ENCODE assay signal across 29 cellular contexts in genomic region chr9:134173127-134174072, GRCh38. TPM values are rescaled to one million over a fixed set of nuclear protein-coding genes. Genes with fewer than 3 reads are reported as not detected.
A peak's percentile ranks its signal among the peaks of the same experiment; 100 is the strongest.
DNase-seq lines count a peak whose midpoint lies in the region; ATAC-seq and TF ChIP-seq lines count a peak whose summit lies in the region.
"Had no signal": no experiment of that assay in that cellular context is flagged by ENCODE, and none has a peak within 500 bp of the region (broad histone marks: within the 10 kb centered on the region; RNA-seq: fewer than 3 reads in every experiment).

No MANE protein-coding gene starts in this region.

- DNase-seq in NB4 (ENCODE audit: low read depth) (peak; percentile 28), adipocyte (ENCODE audit: low read depth) (no peak), naive B cell (no peak), spleen (peak; percentile 69), retina (no peak), NOMO-1 treated with dmso at 0.1 percent for 144 hours (lab: John Stamatoyannopoulos, UW; ENCODE audit: unreplicated experiment) (no peak), MCF 10A (ENCODE audit: unreplicated experiment) (no peak), NCI-H2196 treated with DMSO at 0.1 percent for 48 hours (lab: John Stamatoyannopoulos, UW; ENCODE audit: unreplicated experiment) (no peak)
- DNase-seq: activated CD4-positive, alpha-beta T cell treated with anti-CD3 and anti-CD28 coated beads for 48 hours; activated T-cell treated with anti-CD3 and anti-CD28 coated beads, Interleukin-2, amount 50 U/mL, for 4 hours; amniotic stem cell; CD4-positive, CD25-positive, alpha-beta regulatory T cell; DND-41; effector CD4-positive, alpha-beta T cell; HCEC 1CT; kidney glomerular epithelial cell; mesendoderm; NCI-H146; NCI-H2107; NCI-H524; stimulated activated CD4-positive, alpha-beta T cell treated with anti-CD3 and anti-CD28 coated beads, Interleukin-4, amount 100 ng/mL, for 4 hours; stimulated activated naive CD8-positive, alpha-beta T cell treated with anti-CD3 and anti-CD28 coated beads, Interleukin-15, Interleukin-2, amounts not matched to agents 100 U/mL and 50 U/mL, for 24 hours; T1000; WERI-Rb-1 had no signal

- peak overlapping the region in 3 of 8 donors; percentile 59 to 70 (median 69) for H3K27ac ChIP-seq in spleen
- H3K27ac ChIP-seq: thoracic aorta, WERI-Rb-1 had no signal

- CTCF ChIA-PET in MCF 10A (lab: Yijun Ruan, JAX): interaction anchor here (0.6 kb wide), 1 partner anchor 264 kb away, joined by 3 read pairs; no protein-coding TSS in a partner anchor

- peak overlapping the region in 7 of 8 donors; percentile 25 to 65 (median 52) for H3K4me3 Mint-ChIP-seq in naive B cell
- no peak overlapping the region for H3K4me3 Mint-ChIP-seq in MCF 10A (ENCODE audit: unreplicated experiment)
- H3K4me3 Mint-ChIP-seq: activated T-cell treated with anti-CD3 and anti-CD28 coated beads, Interleukin-2, amount 50 U/mL, for 4 hours; CD4-positive, CD25-positive, alpha-beta regulatory T cell had no signal

- no peak overlapping the region for H3K27ac Mint-ChIP-seq in naive B cell
- no peak overlapping the region for H3K27ac Mint-ChIP-seq in MCF 10A (ENCODE audit: low read depth, unreplicated experiment)
- H3K27ac Mint-ChIP-seq: CD4-positive, CD25-positive, alpha-beta regulatory T cell had no signal

- H3K4me3 ChIP-seq in NB4 (ENCODE audit: low read depth, low read length): peak overlapping the region; percentile 25
- no peak overlapping the region for H3K4me3 ChIP-seq in adipocyte (ENCODE audit: low read length)
- no peak overlapping the region for H3K4me3 ChIP-seq in spleen
- H3K4me3 ChIP-seq: ovary, Peyer's patch, thoracic aorta had no signal

- H3K4me1 ChIP-seq in adipocyte (ENCODE audit: control insufficient read depth, insufficient read depth, low read length) (peaks cover 45% of the 10 kb centered on the region), spleen (peaks cover 2 to 42% (median 26%) of the 10 kb centered on the region in 6 donors)

- no TSS peak for BruUV-seq in MCF 10A (replicated peaks; lab: Mats Ljungman, UMichigan)

- TF ChIP-seq CTCF in NB4 (IDR thresholded peaks at IDR 0.05; ENCODE audit: low read depth, low read length) (no peak), spleen (IDR thresholded peaks at IDR 0.05 in 8 of 11, conservative IDR thresholded peaks at IDR 0.05 in 3 of 11) (no peak), MCF 10A (IDR thresholded peaks at IDR 0.05; ENCODE audit: unreplicated experiment) (no peak)

- H3K4me1 Mint-ChIP-seq in naive B cell (peaks cover 13 to 25% (median 19%) of the 10 kb centered on the region in 3 donors), MCF 10A (ENCODE audit: insufficient read depth, unreplicated experiment) (peaks cover 7% of the 10 kb centered on the region)

- ATAC-seq in naive B cell (ENCODE audit: low read depth in 2 of 2): no peak
- ATAC-seq: activated T-cell treated with anti-CD3 and anti-CD28 coated beads, Interleukin-2, amount 50 U/mL, for 4 hours; stimulated activated naive CD8-positive, alpha-beta T cell treated with anti-CD3 and anti-CD28 coated beads, Interleukin-15, Interleukin-2, amounts not matched to agents 100 U/mL and 50 U/mL, for 24 hours had no signal

- POLR2A ChIA-PET in MCF 10A (lab: Yijun Ruan, JAX): interaction anchor here (0.7 to 1.4 kb wide), 3 partner anchors 9 to 272 kb away, joined by 3 to 6 read pairs (median 6); partner anchors contain the start of gene RNU6ATAC

- H3K36me3 Mint-ChIP-seq in naive B cell (no peaks in the 10 kb centered on the region), MCF 10A (ENCODE audit: insufficient read depth, unreplicated experiment) (no peaks in the 10 kb centered on the region)
- H3K36me3 Mint-ChIP-seq: CD4-positive, CD25-positive, alpha-beta regulatory T cell had no signal

- 86 to 88% (median 86%) methylated on average over 37 to 46 of the region's 46 CpGs for WGBS in spleen, 5 donors

- H3K27me3 ChIP-seq in adipocyte (replicated peaks; ENCODE audit: control insufficient read depth, insufficient read depth, low read length) (peaks cover 14% of the 10 kb centered on the region), spleen (replicated peaks in 1 of 7) (peaks cover 0 to 49% (median under 1%) of the 10 kb centered on the region in 7 donors)
- H3K27me3 ChIP-seq: ovary had no signal

- H3K9ac ChIP-seq in adipocyte (ENCODE audit: low read length): peak overlapping the region; percentile 84

- H3K9me3 Mint-ChIP-seq in naive B cell (peaks cover 0 to 2% (median 0%) of the 10 kb centered on the region in 7 donors), MCF 10A (ENCODE audit: unreplicated experiment) (no peaks in the 10 kb centered on the region)
- H3K9me3 Mint-ChIP-seq: activated T-cell treated with anti-CD3 and anti-CD28 coated beads, Interleukin-2, amount 50 U/mL, for 4 hours had no signal

- intact Hi-C loops in spleen (cut with DNase I; ENCODE audit: low total_unique reads): loop anchor here (10.0 kb wide), 1 partner anchor 151 kb away; the partner anchor contains the start of gene RXRA
- intact Hi-C loops in MCF 10A (cut with micrococcal nuclease): loop anchor here (10.0 kb wide), 1 partner anchor 471 kb away; the partner anchor contains the start of gene COL5A1

- no peaks in the 10 kb centered on the region for H3K9me3 ChIP-seq in adipocyte (ENCODE audit: control insufficient read depth, low read length)
- H3K9me3 ChIP-seq in spleen: peaks cover 0 to 7% (median 5%) of the 10 kb centered on the region in 8 donors
- H3K9me3 ChIP-seq: ovary, Peyer's patch, thoracic aorta had no signal

- no peaks in the 10 kb centered on the region for H3K36me3 ChIP-seq in adipocyte (ENCODE audit: control insufficient read depth, insufficient read depth, low read length, severe bottlenecking)
- H3K36me3 ChIP-seq in spleen: no peaks in the 10 kb centered on the region
- H3K36me3 ChIP-seq: ovary, Peyer's patch, thoracic aorta, WERI-Rb-1 had no signal

- H3K27me3 Mint-ChIP-seq in naive B cell (peaks cover 4 to 21% (median 19%) of the 10 kb centered on the region in 3 donors), MCF 10A (ENCODE audit: insufficient read depth, unreplicated experiment) (peaks cover 24% of the 10 kb centered on the region)
- H3K27me3 Mint-ChIP-seq: CD4-positive, CD25-positive, alpha-beta regulatory T cell had no signal

- TF ChIP-seq POLR2A in NB4 (IDR thresholded peaks at IDR 0.05; ENCODE audit: extremely low read depth, insufficient read length): no peak
- TF ChIP-seq POLR2A in spleen (IDR thresholded peaks at IDR 0.05): no peak

RNA-seq across cellular contexts. Expression of gene RNU6ATAC, which starts 9.0 kb away (rescaled TPM):
- polyA plus RNA-seq in naive B cell (ENCODE audit: low read depth in 6 of 6) (not detected), spleen (not detected)
- total RNA-seq in spleen (100 to 1,000 TPM in 4 of 7 donors, not detected in 3; 223 to 404 (median 271) TPM), MCF 10A (2022) (21.0 and 53.3 TPM in 2 replicates)
- total RNA-seq: myocyte, Peyer's patch, renal cortical epithelial cell, thoracic aorta had no signal
- polyA plus RNA-seq: CD4-positive, CD25-positive, alpha-beta regulatory T cell; ovary had no signal

RNA-seq across cellular contexts. Expression of gene WDR5, which starts 37.5 kb away (rescaled TPM):
- 10 to 100 TPM in 5 of 6 donors, 1 to 10 TPM in 1; 5.1 to 20.2 (median 12.3) TPM for polyA plus RNA-seq in naive B cell (ENCODE audit: low read depth in 6 of 6)
- total RNA-seq in spleen: 10 to 100 TPM; 13.8 to 23.1 (median 19.1) TPM
- 10 to 100 TPM; 15.4 to 31.3 (median 19.3) TPM for polyA plus RNA-seq in spleen
- total RNA-seq in MCF 10A (2022): 36.5 and 43.8 TPM in 2 replicates

Comparison
In these comparisons a context has a peak if more than half of its experiments do, and no peak if none do; other contexts are left out.
1. DNase-seq: peak in NB4 (single experiment) and spleen (single experiment); none in adipocyte (single experiment), naive B cell (single experiment), retina (single experiment), NOMO-1 treated with dmso at 0.1 percent for 144 hours (single experiment), MCF 10A (single experiment) and NCI-H2196 treated with DMSO at 0.1 percent for 48 hours (single experiment).